9 cellular contexts compared by ENCODE assay signal in genomic region chr19:47275866-47276461, GRCh38. TPM values are rescaled to one million over a fixed set of nuclear protein-coding genes. Genes with fewer than 3 reads are reported as not detected.
DNase-seq lines count a peak whose midpoint lies in the region; ATAC-seq and TF ChIP-seq lines count a peak whose summit lies in the region.
"Had no signal": no experiment of that assay in that cellular context is flagged by ENCODE, and none has a peak within 500 bp of the region (broad histone marks: within the 10 kb centered on the region; RNA-seq: fewer than 3 reads in every experiment).

No MANE protein-coding gene starts in this region.

- no peak overlapping the region for H2AFZ ChIP-seq in SK-N-SH (ENCODE audit: low read depth)

- peaks cover 6 to 8% of the 10 kb centered on the region in 2 experiments for H3K36me3 ChIP-seq in SK-N-SH (replicated peaks in 1 of 2; ENCODE audit: control insufficient read depth in 1 of 2, insufficient read depth in 2 of 2, low read length in 1 of 2)
- peaks cover 4% of the 10 kb centered on the region for H3K36me3 ChIP-seq in skeletal muscle satellite cell (ENCODE audit: insufficient read depth, low read length)

- CTCF ChIA-PET in SK-N-SH (lab: Yijun Ruan, JAX) = interaction anchor here (0.7 to 3.7 kb wide), 10 partner anchors 9 to 423 kb away, joined by 3 to 34 read pairs (median 5); partner anchors contain the start of gene DHX34

- TF ChIP-seq RAD21 in SK-N-SH (IDR thresholded peaks at IDR 0.05; ENCODE audit: low read length) = no peak

- peak overlapping the region in 1 of 2 experiments; percentile 39; a peak in 2 of 4 replicates for H3K27ac ChIP-seq in SK-N-SH (ENCODE audit: low read depth in 2 of 2, low read length in 1 of 2)

- H3K27me3 ChIP-seq in SK-N-SH (ENCODE audit: insufficient read depth) = no peaks in the 10 kb centered on the region
- no peaks in the 10 kb centered on the region for H3K27me3 ChIP-seq in skeletal muscle satellite cell (ENCODE audit: control insufficient read depth, insufficient read depth, low read length)

- 74% methylated on average over 9 of the region's 12 CpGs for WGBS in SK-N-SH (ENCODE audit: low lambda C conversion rate)

- TF ChIP-seq CTCF in SK-N-SH (IDR thresholded peaks at IDR 0.05) = no peak
- no peak for TF ChIP-seq CTCF in glutamatergic neuron (IDR thresholded peaks at IDR 0.05; ENCODE audit: partially characterized antibody, unreplicated experiment)

- peaks cover 13% of the 10 kb centered on the region for H3K9me3 Mint-ChIP-seq in glutamatergic neuron (ENCODE audit: unreplicated experiment)

- no peak for TF ChIP-seq EP300 in SK-N-SH (IDR thresholded peaks at IDR 0.05; ENCODE audit: borderline replicate concordance in 1 of 2, low read depth in 1 of 2, low read length in 1 of 2)

- POLR2A ChIA-PET in SK-N-SH (lab: Yijun Ruan, JAX) = interaction anchor here (2.6 kb wide), 1 partner anchor 19 kb away, joined by 18 read pairs; the partner anchor contains the start of gene CCDC9

- H3K9me3 ChIP-seq in SK-N-SH (no peaks in the 10 kb centered on the region), skeletal muscle satellite cell (replicated peaks; ENCODE audit: low read length) (no peaks in the 10 kb centered on the region)

- peak; percentile 42 for DNase-seq in ELR (ENCODE audit: low read depth)
- DNase-seq in SK-N-SH = no peak
- peak; percentile 52 for DNase-seq in glutamatergic neuron
- no peak for DNase-seq in dedifferentiated amniotic fluid mesenchymal stem cell (ENCODE audit: extremely low spot score)
- DNase-seq in stimulated activated CD4-positive, alpha-beta T cell treated with anti-CD3 and anti-CD28 coated beads, Interleukin-15, amount 100 ng/mL, for 24 hours = no peak
- DNase-seq in effector CD4-positive, alpha-beta T cell = no peak

- H3F3A ChIP-seq in SK-N-SH (replicated peaks; ENCODE audit: insufficient read depth) = peaks cover 28% of the 10 kb centered on the region

- H3K4me3 ChIP-seq in SK-N-SH (ENCODE audit: low read depth in 2 of 2, low read length in 1 of 2) (no peak overlapping the region), skeletal muscle satellite cell (ENCODE audit: low read length) (no peak overlapping the region)

- no peaks in the 10 kb centered on the region for H3K9me2 ChIP-seq in SK-N-SH

- H3K27ac Mint-ChIP-seq in glutamatergic neuron (ENCODE audit: unreplicated experiment) = peak overlapping the region; percentile 99

- ATAC-seq in GM21515 (IDR thresholded peaks at IDR 0.05; ENCODE audit: unreplicated experiment) = no peak
- ATAC-seq: left lobe of liver had no signal

- H3K27me3 Mint-ChIP-seq in glutamatergic neuron (ENCODE audit: unreplicated experiment) = peaks cover 19% of the 10 kb centered on the region

- peak overlapping the region; percentile 96 for H3K4me3 Mint-ChIP-seq in glutamatergic neuron (ENCODE audit: unreplicated experiment)

- no peaks in the 10 kb centered on the region for H3K36me3 Mint-ChIP-seq in glutamatergic neuron (ENCODE audit: unreplicated experiment)

- H4K20me1 ChIP-seq in SK-N-SH (ENCODE audit: insufficient read depth) = no peaks in the 10 kb centered on the region; the same call in 1 of the 2 replicates

- H3K9ac ChIP-seq in SK-N-SH (peak overlapping the region; percentile 59; the same call in 1 of the 2 replicates), skeletal muscle satellite cell (ENCODE audit: low read depth, low read length) (peak overlapping the region; percentile 64)

- H3K4me1 ChIP-seq in SK-N-SH (ENCODE audit: control insufficient read depth in 1 of 2, insufficient read depth in 2 of 2, low read depth in 1 of 2, low read length in 1 of 2) (peaks cover 10 to 18% of the 10 kb centered on the region in 2 experiments; a peak in 3 of 4 replicates), skeletal muscle satellite cell (ENCODE audit: control insufficient read depth, insufficient read depth, low read length) (peaks cover 37% of the 10 kb centered on the region)

- H3K79me2 ChIP-seq in SK-N-SH (ENCODE audit: insufficient read depth) = no peaks in the 10 kb centered on the region

- H3K4me1 Mint-ChIP-seq in glutamatergic neuron (ENCODE audit: low read depth, unreplicated experiment) = peaks cover 16% of the 10 kb centered on the region

- H3K4me2 ChIP-seq in SK-N-SH (peak overlapping the region; percentile 82), skeletal muscle satellite cell (ENCODE audit: low read length) (peak overlapping the region; percentile 94)

TF ChIP-seq in SK-N-SH, 30 proteins besides CTCF, POLR2A, EP300 and RAD21:
- TF ChIP-seq TCF12 (IDR thresholded peaks at IDR 0.05) (no peak), MEF2A (IDR thresholded peaks at IDR 0.05; ENCODE audit: borderline replicate concordance, low read depth) (no peak), ZBTB33 (IDR thresholded peaks at IDR 0.05; ENCODE audit: borderline replicate concordance, low read depth) (no peak), FOSL2 (IDR thresholded peaks at IDR 0.05; ENCODE audit: borderline replicate concordance, low read depth) (no peak), POLR2AphosphoS5 (IDR thresholded peaks at IDR 0.05; ENCODE audit: low read depth, low read length) (no peak; the same call in 1 of the 2 replicates), ELF1 (IDR thresholded peaks at IDR 0.05) (no peak), EZH2phosphoT487 (IDR thresholded peaks at IDR 0.05; ENCODE audit: borderline replicate concordance, low read depth) (no peak), RXRA (IDR thresholded peaks at IDR 0.05; ENCODE audit: borderline replicate concordance, low read depth) (no peak), MXI1 (IDR thresholded peaks at IDR 0.05; ENCODE audit: low read depth, low read length) (no peak), MAX (IDR thresholded peaks at IDR 0.05; ENCODE audit: low read depth) (no peak), RFX5 (IDR thresholded peaks at IDR 0.05; ENCODE audit: low read length) (no peak), NRF1 (IDR thresholded peaks at IDR 0.05; ENCODE audit: low read depth, low read length) (no peak)
- TF ChIP-seq, protein P1, sequence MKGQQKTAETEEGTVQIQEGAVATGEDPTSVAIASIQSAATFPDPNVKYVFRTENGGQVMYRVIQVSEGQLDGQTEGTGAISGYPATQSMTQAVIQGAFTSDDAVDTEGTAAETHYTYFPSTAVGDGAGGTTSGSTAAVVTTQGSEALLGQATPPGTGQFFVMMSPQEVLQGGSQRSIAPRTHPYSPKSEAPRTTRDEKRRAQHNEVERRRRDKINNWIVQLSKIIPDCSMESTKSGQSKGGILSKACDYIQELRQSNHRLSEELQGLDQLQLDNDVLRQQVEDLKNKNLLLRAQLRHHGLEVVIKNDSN (IDR thresholded peaks at IDR 0.05; ENCODE audit: borderline replicate concordance, low read depth) = no peak

RNA-seq across cellular contexts. Expression of gene INAFM1, which starts 1.3 kb away (rescaled TPM):
- polyA plus RNA-seq in SK-N-SH (2012; rRNA removed) = 3.8 and 5.5 TPM in 2 replicates
- polyA plus RNA-seq in SK-N-SH (2012; cell fraction: cytosol; rRNA removed) = 2.3 and 3.0 TPM in 2 replicates
- polyA plus RNA-seq in SK-N-SH (2012; cell fraction: nucleus; rRNA removed) = 10.2 and 19.9 TPM in 2 replicates
- 65.0 TPM for total RNA-seq in glutamatergic neuron (ENCODE audit: unreplicated experiment)
- total RNA-seq in skeletal muscle satellite cell (2012; rRNA removed) = 0.51 and 3.1 TPM in 2 replicates

RNA-seq across cellular contexts. Expression of gene CCDC9, which starts 19.6 kb away (rescaled TPM):
- 9.8 and 12.4 TPM in 2 replicates for polyA plus RNA-seq in SK-N-SH (2012; rRNA removed)
- polyA plus RNA-seq in SK-N-SH (2012; cell fraction: cytosol; rRNA removed) = 4.0 and 5.3 TPM in 2 replicates
- 28.4 and 46.4 TPM in 2 replicates for polyA plus RNA-seq in SK-N-SH (2012; cell fraction: nucleus; rRNA removed)
- 16.8 TPM for total RNA-seq in glutamatergic neuron (ENCODE audit: unreplicated experiment)
- 6.1 and 7.6 TPM in 2 replicates for total RNA-seq in skeletal muscle satellite cell (2012; rRNA removed)

RNA-seq across cellular contexts. Expression of gene C5AR1, which starts 33.7 kb away (rescaled TPM):
- 1.2 and 1.3 TPM in 2 replicates for polyA plus RNA-seq in SK-N-SH (2012; rRNA removed)
- 0.51 and 0.54 TPM in 2 replicates for polyA plus RNA-seq in SK-N-SH (2012; cell fraction: cytosol; rRNA removed)
- polyA plus RNA-seq in SK-N-SH (2012; cell fraction: nucleus; rRNA removed) = 10.5 and 11.2 TPM in 2 replicates
- total RNA-seq in glutamatergic neuron (ENCODE audit: unreplicated experiment) = 1.4 TPM
- total RNA-seq in skeletal muscle satellite cell (2012; rRNA removed) = under 0.01 TPM in 1 of 2 replicates, not detected in the other

RNA-seq across cellular contexts. Expression of gene BBC3, which starts 45.0 kb away (rescaled TPM):
- polyA plus RNA-seq in SK-N-SH (2012; rRNA removed) = 14.5 and 16.1 TPM in 2 replicates
- polyA plus RNA-seq in SK-N-SH (2012; cell fraction: cytosol; rRNA removed) = 9.9 and 12.9 TPM in 2 replicates
- 14.3 and 14.4 TPM in 2 replicates for polyA plus RNA-seq in SK-N-SH (2012; cell fraction: nucleus; rRNA removed)
- 37.0 TPM for total RNA-seq in glutamatergic neuron (ENCODE audit: unreplicated experiment)
- 4.8 and 6.1 TPM in 2 replicates for total RNA-seq in skeletal muscle satellite cell (2012; rRNA removed)

RNA-seq across cellular contexts. Expression of gene C5AR2, which starts 56.0 kb away (rescaled TPM):
- 0.02 TPM in 1 of 2 replicates, not detected in the other for polyA plus RNA-seq in SK-N-SH (2012; rRNA removed)
- polyA plus RNA-seq in SK-N-SH (2012; cell fraction: cytosol; rRNA removed) = 0.01 TPM in 1 of 2 replicates, not detected in the other
- polyA plus RNA-seq in SK-N-SH (2012; cell fraction: nucleus; rRNA removed) = 0.05 TPM in 1 of 2 replicates, not detected in the other
- total RNA-seq in glutamatergic neuron (ENCODE audit: unreplicated experiment) = not detected
- total RNA-seq in skeletal muscle satellite cell (2012; rRNA removed) = 0.44 and 0.76 TPM in 2 replicates

Comparison
In these comparisons a context has a peak if more than half of its experiments do, and no peak if none do; other contexts are left out.
1. DNase-seq: peak in ELR (single experiment) and glutamatergic neuron (single experiment); none in SK-N-SH (single experiment), dedifferentiated amniotic fluid mesenchymal stem cell (single experiment), stimulated activated CD4-positive, alpha-beta T cell treated with anti-CD3 and anti-CD28 coated beads, Interleukin-15, amount 100 ng/mL, for 24 hours (single experiment) and effector CD4-positive, alpha-beta T cell (single experiment).